ENCODE assay signal across 8 cellular contexts in genomic region chr17:50047488-50048126, GRCh38. TPM values are rescaled to one million over a fixed set of nuclear protein-coding genes. Genes with fewer than 3 reads are reported as not detected.
DNase-seq lines count a peak whose midpoint lies in the region; ATAC-seq and TF ChIP-seq lines count a peak whose summit lies in the region.

No MANE protein-coding gene starts in this region.

- H4K20me1 ChIP-seq in neural progenitor cell (ENCODE audit: low read depth) = no peaks in the 10 kb centered on the region

- peak overlapping the region; percentile 30 to 66 for H3K27ac ChIP-seq in coronary artery
- no peak overlapping the region for H3K27ac ChIP-seq in neural progenitor cell

- H3K27me3 Mint-ChIP-seq in neural progenitor cell (ENCODE audit: insufficient read depth, low read depth) = peaks cover 10% of the 10 kb centered on the region

- no peaks in the 10 kb centered on the region for H3K79me2 ChIP-seq in neural progenitor cell (ENCODE audit: low read depth)

- ATAC-seq in GM19395 (IDR thresholded peaks at IDR 0.05; ENCODE audit: unreplicated experiment) = no peak
- no peak for ATAC-seq in GM21526 (IDR thresholded peaks at IDR 0.05; ENCODE audit: low FRiP score, unreplicated experiment)

- DNase-seq in EL (peak; percentile 93), MG63 (peak; percentile 92), coronary artery (ENCODE audit: low spot score) (no peak), neural progenitor cell (ENCODE audit: low spot score) (no peak), iPS-NIHi11 (ENCODE audit: low spot score) (no peak), NCI-H1417 (lab: John Stamatoyannopoulos, UW) (no peak)

- peak overlapping the region; percentile 48 for H3K4me3 Mint-ChIP-seq in neural progenitor cell

- H3K27ac Mint-ChIP-seq in neural progenitor cell = peak overlapping the region; percentile 91

- H3K4me1 ChIP-seq in neural progenitor cell = peaks cover 5% of the 10 kb centered on the region

- H3K27me3 ChIP-seq in MG63 (no peaks in the 10 kb centered on the region), neural progenitor cell (no peaks in the 10 kb centered on the region)

- no peak overlapping the region for H3K4me2 ChIP-seq in neural progenitor cell

- H3K36me3 ChIP-seq in MG63 (no peaks in the 10 kb centered on the region), neural progenitor cell (no peaks in the 10 kb centered on the region)

- no peak for TF ChIP-seq CTCF in coronary artery (IDR thresholded peaks at IDR 0.05)
- TF ChIP-seq CTCF in neural progenitor cell (IDR thresholded peaks at IDR 0.05) = no peak

- H3F3A ChIP-seq in neural progenitor cell (ENCODE audit: low read depth) = no peaks in the 10 kb centered on the region

- H3K9me3 ChIP-seq in MG63 = no peaks in the 10 kb centered on the region; the same call in 1 of the 2 replicates
- no peaks in the 10 kb centered on the region for H3K9me3 ChIP-seq in neural progenitor cell (ENCODE audit: low read depth)

- no peak overlapping the region for H3K4me3 ChIP-seq in MG63
- H3K4me3 ChIP-seq in coronary artery = no peak overlapping the region
- H3K4me3 ChIP-seq in neural progenitor cell = no peak overlapping the region

- H3K4me1 Mint-ChIP-seq in neural progenitor cell = peaks cover 33% of the 10 kb centered on the region

- peak overlapping the region; percentile 76 for H2AFZ ChIP-seq in neural progenitor cell (replicated peaks)

- no peak overlapping the region for H3K9ac ChIP-seq in neural progenitor cell

- peaks cover 2% of the 10 kb centered on the region for H3K36me3 Mint-ChIP-seq in neural progenitor cell

- H3K9me3 Mint-ChIP-seq in neural progenitor cell = no peaks in the 10 kb centered on the region

RNA-seq across cellular contexts. Expression of gene ITGA3, which starts 8.3 kb away (rescaled TPM):
- 162 and 248 TPM in 2 replicates for total RNA-seq in MG63 (2014; rRNA removed; shearing (Covaris generic); ENCODE audit: low replicate concordance)
- total RNA-seq in neural progenitor cell (ENCODE audit: low replicate concordance) = 7.7 and 11.9 TPM in 2 replicates

RNA-seq across cellular contexts. Expression of gene PDK2, which starts 47.5 kb away (rescaled TPM):
- 16.9 and 25.8 TPM in 2 replicates for total RNA-seq in MG63 (2014; rRNA removed; shearing (Covaris generic); ENCODE audit: low replicate concordance)
- total RNA-seq in neural progenitor cell (ENCODE audit: low replicate concordance) = 12.6 and 17.3 TPM in 2 replicates

RNA-seq across cellular contexts. Expression of gene DLX3, which starts 52.6 kb away (rescaled TPM):
- total RNA-seq in MG63 (2014; rRNA removed; shearing (Covaris generic); ENCODE audit: low replicate concordance) = 2.5 and 5.3 TPM in 2 replicates
- 0.04 and 0.87 TPM in 2 replicates for total RNA-seq in neural progenitor cell (ENCODE audit: low replicate concordance)

Comparison
In these comparisons a context has a peak if more than half of its experiments do, and no peak if none do; other contexts are left out.
1. DNase-seq: peak in EL (single experiment) and MG63 (single experiment); none in coronary artery (single experiment), neural progenitor cell (single experiment), iPS-NIHi11 (single experiment) and NCI-H1417 (0 of 3).
2. RNA of gene ITGA3, which starts 8.3 kb away (total RNA-seq): 162 to 248 TPM in MG63; 7.7 to 11.9 TPM in neural progenitor cell; every median in the first group is over 10 times any median in the second.